In the genomic region with DNA sequence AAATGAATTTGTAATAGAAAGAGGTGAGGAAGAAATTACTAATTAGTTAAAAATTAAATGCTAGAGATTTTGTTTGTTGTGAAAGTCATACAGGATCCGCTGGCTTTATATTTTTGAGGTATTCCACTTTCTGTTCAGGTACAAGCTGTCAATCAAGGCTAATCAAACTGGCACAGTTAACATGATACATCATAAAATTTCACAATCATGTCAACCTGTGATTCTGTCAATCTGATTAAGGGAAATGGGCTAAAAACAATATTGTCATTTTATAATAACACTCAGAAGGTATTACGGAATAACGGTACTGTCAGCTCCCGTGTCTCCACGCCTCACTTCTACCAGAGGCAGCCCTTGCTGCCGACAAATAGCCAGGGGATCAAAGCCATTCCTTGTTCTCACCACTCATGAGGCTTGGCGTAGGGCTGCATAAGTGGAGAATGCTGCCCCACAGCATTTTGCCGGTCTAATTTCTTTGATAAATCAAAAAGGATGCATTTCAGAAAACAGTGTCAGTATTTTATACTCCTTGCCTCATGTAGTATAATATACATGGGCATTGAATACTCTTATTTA, we compare ENCODE assay signal across 17 cellular contexts.
DNase-seq lines count a peak whose midpoint lies in the region; TF ChIP-seq lines count a peak whose summit lies in the region.
"Had no signal": no experiment of that assay in that cellular context is flagged by ENCODE, and none has a peak within 500 bp of the region (broad histone marks: within the 10 kb centered on the region; RNA-seq: fewer than 3 reads in every experiment).

No MANE protein-coding gene starts in this region.

- CTCF ChIA-PET in A673 (lab: Charles Lee) (no interaction called here), HEK293T (lab: Yijun Ruan, JAX) (no interaction called here)

- H3K4me1 ChIP-seq in A673 (ENCODE audit: insufficient read depth, low read length, poor library complexity, severe bottlenecking), result peaks cover 34% of the 10 kb centered on the region
- H3K4me1 ChIP-seq: Caco-2 had no signal

- DNase-seq in A673 (ENCODE audit: low spot score) (no peak), HEK293T (ENCODE audit: extremely low spot score) (no peak), medulla oblongata (ENCODE audit: extremely low spot score) (peak; percentile 52), pons (ENCODE audit: low spot score) (peak; percentile 60), posterior vena cava (ENCODE audit: low spot score) (no peak), KG1 (lab: John Stamatoyannopoulos, UW) (no peak), GM13976 (ENCODE audit: low spot score) (no peak)
- DNase-seq: 8988T; AML-193; Caco-2; Calu3; CD4-positive, alpha-beta T cell; CD8-positive, alpha-beta T cell; DMS79 treated with DMSO at 0.1 percent for 48 hours; GF-D8 had no signal

- no TSS peak for BruUV-seq in A673 (replicated peaks; lab: Mats Ljungman, UMichigan)

- no peaks in the 10 kb centered on the region for H3K27me3 ChIP-seq in A673 (replicated peaks; ENCODE audit: insufficient read depth, low read depth, low read length, poor library complexity)
- H3K27me3 ChIP-seq: BLaER1 treated with 17β-estradiol and CSF1 and Interleukin-3, amounts not matched to agents 10 nM and 100 nM had no signal

- POLR2A ChIA-PET in A673 (lab: Charles Lee; ENCODE audit: low non-redundant PET), result no interaction called here
- POLR2A ChIA-PET in HEK293T (lab: Yijun Ruan, JAX), result no interaction called here

- in situ Hi-C loops in GM13976 (cut with MboI; ENCODE audit: low sequenced_read_pairs, unreplicated experiment), result no loop called here

- H3K27ac ChIP-seq in A673 (ENCODE audit: low read depth, low read length, poor library complexity, severe bottlenecking), result peak overlapping the region; percentile 69
- H3K27ac ChIP-seq: C4-2B had no signal

- H3K9me3 ChIP-seq in A673 (ENCODE audit: low read depth, low read length, poor library complexity, severe bottlenecking), result no peaks in the 10 kb centered on the region
- H3K9me3 ChIP-seq: BLaER1 treated with 17β-estradiol and CSF1 and Interleukin-3, amounts not matched to agents 10 nM and 100 nM; Caco-2 had no signal

- intact Hi-C loops in A673 (cut with micrococcal nuclease; ENCODE audit: unreplicated experiment) (no loop called here), posterior vena cava (cut with DNase I) (no loop called here)

- TF ChIP-seq CTCF in A673 (conservative IDR thresholded peaks at IDR 0.05; ENCODE audit: low read depth, low read length) (no peak), GM13976 (IDR thresholded peaks at IDR 0.05; ENCODE audit: borderline replicate concordance, control extremely low read depth, extremely low read depth, insufficient read depth, missing control alignments) (no peak)

- H3K36me3 ChIP-seq in A673 (ENCODE audit: insufficient read depth, low read length, poor library complexity, severe bottlenecking), result no peaks in the 10 kb centered on the region
- H3K36me3 ChIP-seq: BLaER1 treated with 17β-estradiol and CSF1 and Interleukin-3, amounts not matched to agents 10 nM and 100 nM had no signal

- H3K4me3 ChIP-seq in A673 (ENCODE audit: low read depth, low read length, poor library complexity, severe bottlenecking), result no peak overlapping the region
- H3K4me3 ChIP-seq: BLaER1 treated with 17β-estradiol and CSF1 and Interleukin-3, amounts not matched to agents 10 nM and 100 nM had no signal

TF ChIP-seq in HEK293T, 16 proteins besides CTCF, POLR2A, EP300 and RAD21:
- TF ChIP-seq ELF4 (IDR thresholded peaks at IDR 0.05), result no peak
- TF ChIP-seq, protein P1, sequence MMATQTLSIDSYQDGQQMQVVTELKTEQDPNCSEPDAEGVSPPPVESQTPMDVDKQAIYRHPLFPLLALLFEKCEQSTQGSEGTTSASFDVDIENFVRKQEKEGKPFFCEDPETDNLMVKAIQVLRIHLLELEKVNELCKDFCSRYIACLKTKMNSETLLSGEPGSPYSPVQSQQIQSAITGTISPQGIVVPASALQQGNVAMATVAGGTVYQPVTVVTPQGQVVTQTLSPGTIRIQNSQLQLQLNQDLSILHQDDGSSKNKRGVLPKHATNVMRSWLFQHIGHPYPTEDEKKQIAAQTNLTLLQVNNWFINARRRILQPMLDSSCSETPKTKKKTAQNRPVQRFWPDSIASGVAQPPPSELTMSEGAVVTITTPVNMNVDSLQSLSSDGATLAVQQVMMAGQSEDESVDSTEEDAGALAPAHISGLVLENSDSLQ (IDR thresholded peaks at IDR 0.05), result peak; percentile 63

Comparison
In these comparisons a context has a peak if more than half of its experiments do, and no peak if none do; other contexts are left out.
1. DNase-seq: peak in medulla oblongata (single experiment) and pons (single experiment); none in A673 (single experiment), HEK293T (single experiment), posterior vena cava (single experiment), KG1 (single experiment) and GM13976 (single experiment).